ENCODE assay signal across 8 cellular contexts in genomic region chr13:48001127-48001881, GRCh38. TPM values are rescaled to one million over a fixed set of nuclear protein-coding genes. Genes with fewer than 3 reads are reported as not detected.
DNase-seq lines count a peak whose midpoint lies in the region; ATAC-seq and TF ChIP-seq lines count a peak whose summit lies in the region.

Gene SUCLA2 (minus strand): TSS chr13:48001273. CDS start chr13:48001269, 4 bp downstream.

- 6% methylated on average over 52 of the region's 52 CpGs for WGBS in right cardiac atrium

- H3K9me3 ChIP-seq in right cardiac atrium (ENCODE audit: control insufficient read depth, low read length) (no peaks in the 10 kb centered on the region), uterus (no peaks in the 10 kb centered on the region)

- H3K4me3 ChIP-seq in right cardiac atrium (ENCODE audit: low read length) (peak within 1 kb of the TSS; percentile 66), uterus (peak within 1 kb of the TSS; percentile 78 to 89)

- H3K27ac ChIP-seq in right cardiac atrium (ENCODE audit: low read length), result peak within 1 kb of the TSS; percentile 38
- peak within 1 kb of the TSS; percentile 78 to 85 for H3K27ac ChIP-seq in uterus

- peak; percentile 60 to 89 for DNase-seq in NCI-H187 (lab: John Stamatoyannopoulos, UW)
- DNase-seq in anterior cingulate cortex (lab: John Stamatoyannopoulos, UW), result peak; percentile 11 to 91 (median 82)
- DNase-seq in right cardiac atrium, result peak; percentile 93 to 98 (median 97)
- DNase-seq in putamen (ENCODE audit: low spot score), result peak; percentile 90
- DNase-seq in uterus, result peak; percentile 77 to 88

- ATAC-seq in GM18502 (IDR thresholded peaks at IDR 0.05; ENCODE audit: poor library complexity, unreplicated experiment), result peak; percentile 99
- ATAC-seq in HG02938 (IDR thresholded peaks at IDR 0.05; ENCODE audit: unreplicated experiment), result peak; percentile 97
- peak; percentile 100 for ATAC-seq in right cardiac atrium

- peak; percentile 36 to 56 for TF ChIP-seq POLR2A in uterus (IDR thresholded peaks at IDR 0.05)

- intact Hi-C loops in T-helper 2 cell treated with Interferon-gamma antibody and Interleukin-4, amounts not matched to agents 100 ng/mL and 5 ng/mL, for 36 hours (cut with micrococcal nuclease), result loop anchor here (1.0 to 5.0 kb wide), 5 partner anchors 36 to 1204 kb away; partner anchors contain the start of genes ESD, ITM2B, MED4 and NUDT15
- intact Hi-C loops in right cardiac atrium (cut with DNase I), result no loop called here
- intact Hi-C loops in uterus (cut with DNase I; ENCODE audit: low total_unique reads), result no loop called here

- peak in 1 of 4 experiments; percentile 31 for TF ChIP-seq CTCF in uterus (IDR thresholded peaks at IDR 0.05)

- H3K4me1 ChIP-seq in right cardiac atrium (ENCODE audit: control insufficient read depth, insufficient read depth, low read length) (no peaks in the 10 kb centered on the region), uterus (peaks cover 0 to 3% of the 10 kb centered on the region in 2 donors)

- H3K27me3 ChIP-seq in right cardiac atrium (ENCODE audit: control insufficient read depth, insufficient read depth) (no peaks in the 10 kb centered on the region), uterus (no peaks in the 10 kb centered on the region)

- H3K36me3 ChIP-seq in uterus, result no peaks in the 10 kb centered on the region

RNA-seq across cellular contexts. Expression of gene SUCLA2, which starts in this region (rescaled TPM):
- 38.3 and 41.6 TPM in 2 replicates for total RNA-seq in T-helper 2 cell treated with Interferon-gamma antibody and Interleukin-4, amounts not matched to agents 100 ng/mL and 5 ng/mL, for 36 hours
- total RNA-seq in right cardiac atrium, result 100 to 1,000 TPM in 1 of 4 donors, 10 to 100 TPM in 3; 84.6 to 103 (median 95.2) TPM
- 74.6 TPM for polyA plus RNA-seq in right cardiac atrium
- total RNA-seq in uterus, result 10 to 100 TPM; 19.7 to 96.0 (median 43.5) TPM

Comparison
In these comparisons a context has a peak if more than half of its experiments do, and no peak if none do; other contexts are left out.
1. Peak in every context shown above with its lines: DNase-seq, ATAC-seq, H3K4me3 ChIP-seq and H3K27ac ChIP-seq.